ENCODE assay signal across 24 cellular contexts in genomic region chr9:32376295-32376694, GRCh38.
"Had no signal": no experiment of that assay in that cellular context is flagged by ENCODE, and none has a peak within 500 bp of the region (broad histone marks: within the 10 kb centered on the region; RNA-seq: fewer than 3 reads in every experiment).

No MANE protein-coding gene starts in this region.

- ATAC-seq: activated T-helper 17 cell treated with anti-CD3 and anti-CD28 coated beads, Interleukin-2, amount 50 U/mL, for 72 hours; left lung; naive thymus-derived CD4-positive, alpha-beta T cell; stimulated activated naive B cell treated with anti-CD40 and anti-IgM and Interleukin-4, amounts not matched to agents 10 μg/mL and 1 μg/mL and 100 μg/mL, for 72 hours had no signal

- FAIRE-seq: astrocyte, urothelium cell line had no signal

- H3K9me3 ChIP-seq: sigmoid colon, transverse colon had no signal

- H3K4me3 ChIP-seq: left lung, lung, sigmoid colon, smooth muscle cell, transverse colon had no signal

- H3K27ac Mint-ChIP-seq: activated naive CD8-positive, alpha-beta T cell; activated T-cell treated with anti-CD3 and anti-CD28 coated beads, Interleukin-2, amount 50 U/mL, for 24 hours; activated T-helper 17 cell treated with anti-CD3 and anti-CD28 coated beads, Interleukin-2, amount 50 U/mL, for 72 hours; immature natural killer cell; stimulated activated naive B cell treated with anti-CD40 and anti-IgM and Interleukin-4, amounts not matched to agents 10 μg/mL and 1 μg/mL and 100 μg/mL, for 72 hours had no signal

- H3K4me2 ChIP-seq: smooth muscle cell had no signal

- DNase-seq: activated CD8-positive, alpha-beta memory T cell treated with anti-CD3 and anti-CD28 coated beads for 24 hours; activated CD8-positive, alpha-beta memory T cell treated with anti-CD3 and anti-CD28 coated beads, Interleukin-2, amount 50 U/mL, for 4 hours; activated T-cell treated with anti-CD3 and anti-CD28 coated beads, Interleukin-2, amount 50 U/mL, for 24 hours; central memory CD4-positive, alpha-beta T cell; dermis blood vessel endothelial cell; effector CD8-positive, alpha-beta T cell; foreskin melanocyte; immature natural killer cell; kidney glomerular epithelial cell; left lung; naive thymus-derived CD4-positive, alpha-beta T cell; occipital lobe; sigmoid colon; stimulated activated CD4-positive, alpha-beta T cell treated with anti-CD3 and anti-CD28 coated beads, Interleukin-2, amount 100 ng/mL, for 48 hours; stimulated activated CD8-positive, alpha-beta memory T cell treated with anti-CD3 and anti-CD28 coated beads, Interleukin-4, amount 100 ng/mL, for 48 hours; stimulated activated naive B cell treated with anti-CD40 and anti-IgM and Interleukin-4, amounts not matched to agents 10 μg/mL and 1 μg/mL and 100 μg/mL, for 72 hours; transverse colon had no signal

- H3K4me3 Mint-ChIP-seq: activated naive CD8-positive, alpha-beta T cell; activated T-cell treated with anti-CD3 and anti-CD28 coated beads, Interleukin-2, amount 50 U/mL, for 24 hours; activated T-helper 17 cell treated with anti-CD3 and anti-CD28 coated beads, Interleukin-2, amount 50 U/mL, for 72 hours; immature natural killer cell; naive thymus-derived CD4-positive, alpha-beta T cell; neural crest cell; stimulated activated naive B cell treated with anti-CD40 and anti-IgM and Interleukin-4, amounts not matched to agents 10 μg/mL and 1 μg/mL and 100 μg/mL, for 72 hours had no signal

- H3K27me3 Mint-ChIP-seq: activated naive CD8-positive, alpha-beta T cell; activated T-cell treated with anti-CD3 and anti-CD28 coated beads, Interleukin-2, amount 50 U/mL, for 24 hours had no signal

- H3K9me3 Mint-ChIP-seq: activated T-cell treated with anti-CD3 and anti-CD28 coated beads, Interleukin-2, amount 50 U/mL, for 24 hours; activated T-helper 17 cell treated with anti-CD3 and anti-CD28 coated beads, Interleukin-2, amount 50 U/mL, for 72 hours; immature natural killer cell; stimulated activated naive B cell treated with anti-CD40 and anti-IgM and Interleukin-4, amounts not matched to agents 10 μg/mL and 1 μg/mL and 100 μg/mL, for 72 hours had no signal

- H3K36me3 ChIP-seq: left lung, sigmoid colon, transverse colon had no signal

- H3K27ac ChIP-seq: left lung, sigmoid colon, transverse colon had no signal

- H3K36me3 Mint-ChIP-seq: activated naive CD8-positive, alpha-beta T cell; immature natural killer cell; naive thymus-derived CD4-positive, alpha-beta T cell; stimulated activated naive B cell treated with anti-CD40 and anti-IgM and Interleukin-4, amounts not matched to agents 10 μg/mL and 1 μg/mL and 100 μg/mL, for 72 hours had no signal

- H3K27me3 ChIP-seq: sigmoid colon, transverse colon had no signal
